In genomic region chr2:575030-575727, GRCh38 we compare ENCODE assay signal across 19 cellular contexts.
A peak's percentile ranks its signal among the peaks of the same experiment; 100 is the strongest.
DNase-seq lines count a peak whose midpoint lies in the region; ATAC-seq, FAIRE-seq and TF ChIP-seq lines count a peak whose summit lies in the region.
"Had no signal": no experiment of that assay in that cellular context is flagged by ENCODE, and none has a peak within 500 bp of the region (broad histone marks: within the 10 kb centered on the region; RNA-seq: fewer than 3 reads in every experiment).

No MANE protein-coding gene starts in this region.

- DNase-seq in A549 (ENCODE audit: low read depth in 1 of 2, low spot score in 1 of 2) = no peak
- DNase-seq in RWPE1 (ENCODE audit: low spot score) = no peak
- DNase-seq in mesenteric fat pad (ENCODE audit: low spot score) = peak; percentile 76
- DNase-seq in suprapubic skin (ENCODE audit: low spot score in 2 of 2) = peak in 1 of 2 donors; percentile 48
- DNase-seq in amygdala (lab: John Stamatoyannopoulos, UW) = no peak
- no peak for DNase-seq in LoVo (ENCODE audit: low spot score)
- DNase-seq in activated effector memory CD4-positive, alpha-beta T cell treated with anti-CD3 and anti-CD28 coated beads, Interleukin-2, amount 50 U/mL, for 16 hours = no peak
- DNase-seq in KG1 (lab: John Stamatoyannopoulos, UW) = no peak
- DNase-seq: 8988T; ACHN; C1 segment of cervical spinal cord; CD4-positive, alpha-beta memory T cell; DMS153; DMS79 treated with DMSO at 0.1 percent for 48 hours; EL; GOT3; H9 had no signal

- no peak for TF ChIP-seq EP300 in A549 (IDR thresholded peaks at IDR 0.05)
- no peak for TF ChIP-seq EP300 in suprapubic skin (IDR thresholded peaks at IDR 0.05)

- H3K36me3 ChIP-seq in suprapubic skin = no peaks in the 10 kb centered on the region

- peak; percentile 30 to 31; a peak in 4 of 6 replicates for ATAC-seq in A549

- TF ChIP-seq RAD21 in A549 (conservative IDR thresholded peaks at IDR 0.05 in 1 of 2, IDR thresholded peaks at IDR 0.05 in 1 of 2) = no peak

- H3K4me1 ChIP-seq in A549 = no peaks in the 10 kb centered on the region
- H3K4me1 ChIP-seq in suprapubic skin = no peaks in the 10 kb centered on the region

- H3K4me2 ChIP-seq in A549 = no peak overlapping the region

- TF ChIP-seq CTCF in A549 (IDR thresholded peaks at IDR 0.05) (no peak), RWPE1 (conservative IDR thresholded peaks at IDR 0.05; ENCODE audit: low read depth) (no peak), suprapubic skin (IDR thresholded peaks at IDR 0.05) (no peak)

- H3K27me3 ChIP-seq in suprapubic skin = peaks cover 4% of the 10 kb centered on the region

- CTCF ChIA-PET in A549 (lab: Yijun Ruan, JAX) = interaction anchor here (0.6 kb wide), 1 partner anchor 102 kb away, joined by 5 read pairs; no protein-coding TSS in a partner anchor
- CTCF ChIA-PET in RWPE1 (lab: Yijun Ruan, JAX) = interaction anchor here (0.6 kb wide), 1 partner anchor 1008 kb away, joined by 4 read pairs; no protein-coding TSS in a partner anchor

- TF ChIP-seq POLR2A in A549 (IDR thresholded peaks at IDR 0.05; ENCODE audit: low read length) (no peak), suprapubic skin (IDR thresholded peaks at IDR 0.05) (no peak)

- 13% methylated on average over 12 of the region's 14 CpGs for WGBS in A549 (ENCODE audit: missing lambda C conversion rate)
- 90% methylated on average over 12 of the region's 14 CpGs for WGBS in suprapubic skin

- FAIRE-seq in A549 (lab: Jason Lieb, UNC) = no peak
- FAIRE-seq: G401.6, GM12892 had no signal

- peaks cover 3% of the 10 kb centered on the region; the same call in 1 of the 3 replicates for H3K9me3 ChIP-seq in A549
- no peaks in the 10 kb centered on the region for H3K9me3 ChIP-seq in suprapubic skin

- H3K4me3 ChIP-seq in A549 = no peak overlapping the region
- H3K4me3 ChIP-seq in suprapubic skin = no peak overlapping the region

- POLR2A ChIA-PET in A549 (lab: Yijun Ruan, JAX) = no interaction called here
- POLR2A ChIA-PET in RWPE1 (lab: Yijun Ruan, JAX; ENCODE audit: low non-redundant PET) = no interaction called here

- no peak overlapping the region for H3K27ac ChIP-seq in A549
- peak overlapping the region; percentile 44; the same call in 1 of the 2 replicates for H3K27ac ChIP-seq in RWPE1
- peak overlapping the region; percentile 70 for H3K27ac ChIP-seq in suprapubic skin

TF ChIP-seq in A549, 52 proteins besides CTCF, POLR2A, EP300 and RAD21:
- TF ChIP-seq CBX8 (IDR thresholded peaks at IDR 0.05) (no peak), ELK1 (IDR thresholded peaks at IDR 0.05; ENCODE audit: low read depth, low read length) (no peak), RNF2 (IDR thresholded peaks at IDR 0.05; ENCODE audit: borderline replicate concordance, low read depth) (no peak), HEYL (CRISPR knock-in tag; IDR thresholded peaks at IDR 0.05) (no peak), RCOR1 (IDR thresholded peaks at IDR 0.05; ENCODE audit: low read depth, low read length) (no peak), FOXS1 (CRISPR knock-in tag; IDR thresholded peaks at IDR 0.05) (no peak), ZNF302 (CRISPR knock-in tag; IDR thresholded peaks at IDR 0.05) (no peak), FOSB (CRISPR knock-in tag; IDR thresholded peaks at IDR 0.05) (no peak), RARB (CRISPR knock-in tag; IDR thresholded peaks at IDR 0.05) (no peak)
- TF ChIP-seq, protein P1, sequence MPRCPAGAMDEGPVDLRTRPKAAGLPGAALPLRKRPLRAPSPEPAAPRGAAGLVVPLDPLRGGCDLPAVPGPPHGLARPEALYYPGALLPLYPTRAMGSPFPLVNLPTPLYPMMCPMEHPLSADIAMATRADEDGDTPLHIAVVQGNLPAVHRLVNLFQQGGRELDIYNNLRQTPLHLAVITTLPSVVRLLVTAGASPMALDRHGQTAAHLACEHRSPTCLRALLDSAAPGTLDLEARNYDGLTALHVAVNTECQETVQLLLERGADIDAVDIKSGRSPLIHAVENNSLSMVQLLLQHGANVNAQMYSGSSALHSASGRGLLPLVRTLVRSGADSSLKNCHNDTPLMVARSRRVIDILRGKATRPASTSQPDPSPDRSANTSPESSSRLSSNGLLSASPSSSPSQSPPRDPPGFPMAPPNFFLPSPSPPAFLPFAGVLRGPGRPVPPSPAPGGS (IDR thresholded peaks at IDR 0.05) = no peak

Comparison
In these comparisons a context has a peak if more than half of its experiments do, and no peak if none do; other contexts are left out.
1. H3K27ac ChIP-seq: peak in RWPE1 (single experiment) and suprapubic skin (single experiment); none in A549 (0 of 2).